ENCODE assay signal across 1 cellular context in genomic region chr14:54687750-54688119, GRCh38.
TF ChIP-seq lines count a peak whose summit lies in the region.

No MANE protein-coding gene starts in this region.

TF ChIP-seq in IMR-90, 13 proteins besides CTCF, POLR2A, EP300 and RAD21:
- no peak for TF ChIP-seq MAFK (IDR thresholded peaks at IDR 0.05; ENCODE audit: low read depth, low read length)
